ENCODE assay signal across 36 cellular contexts in the genomic region with DNA sequence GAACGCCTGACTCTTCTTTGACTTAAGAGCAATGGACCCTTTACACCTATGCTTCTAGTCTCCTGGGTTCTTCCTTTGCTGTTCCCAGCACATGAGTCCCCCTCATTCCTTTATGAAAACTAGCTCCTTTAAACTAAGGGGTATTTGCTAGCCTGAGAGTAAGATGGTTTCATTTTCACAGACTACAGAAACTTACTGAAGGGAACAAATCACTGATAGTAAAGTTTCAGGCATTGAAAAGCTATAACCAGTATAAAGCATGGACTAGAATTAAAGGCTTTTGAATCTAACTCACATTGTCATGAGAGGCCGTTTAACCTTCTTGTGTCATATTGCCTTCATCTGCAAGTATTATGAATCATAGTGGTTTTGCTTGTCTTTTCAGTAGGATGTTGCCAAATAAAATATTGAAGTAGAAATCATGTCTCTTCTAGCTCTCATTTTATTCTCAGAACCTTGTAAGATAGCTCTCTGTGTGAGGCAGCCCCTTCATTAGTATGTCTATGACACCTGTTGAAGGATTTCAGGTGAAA.
"Had no signal": no experiment of that assay in that cellular context is flagged by ENCODE, and none has a peak within 500 bp of the region (broad histone marks: within the 10 kb centered on the region; RNA-seq: fewer than 3 reads in every experiment).

No MANE protein-coding gene starts in this region.

- DNase-seq: activated B cell treated with CpG ODN at 0.5 μM for 24 hours; activated CD4-positive, alpha-beta T cell treated with anti-CD3 and anti-CD28 coated beads for 48 hours; activated CD4-positive, alpha-beta T cell treated with anti-CD3 and anti-CD28 coated beads, Interleukin-2, amount 50 U/mL, for 1 hour; activated CD4-positive, alpha-beta T cell treated with anti-CD3 and anti-CD28 coated beads, Interleukin-2, amount 50 U/mL, for 48 hours; activated CD8-positive, alpha-beta memory T cell treated with anti-CD3 and anti-CD28 coated beads for 24 hours; activated CD8-positive, alpha-beta T cell treated with anti-CD3 and anti-CD28 coated beads for 36 hours; activated effector memory CD4-positive, alpha-beta T cell treated with Interleukin-2 at 50 U/mL for 16 hours; activated gamma-delta T cell treated with Interleukin-2 at 50 U/mL for 16 hours; activated naive CD4-positive, alpha-beta T cell treated with anti-CD3 and anti-CD28 coated beads for 36 hours; activated naive CD8-positive, alpha-beta T cell treated with anti-CD3 and anti-CD28 coated beads for 36 hours; activated naive CD8-positive, alpha-beta T cell treated with anti-CD3 and anti-CD28 coated beads, Interleukin-2, amount 50 U/mL, for 24 hours; activated T-cell treated with anti-CD3 and anti-CD28 coated beads, Interleukin-2, amount 50 U/mL, for 4 hours; adrenal gland; amygdala; aorta; central memory CD4-positive, alpha-beta T cell; cerebellar nuclear complex; dorsolateral prefrontal cortex; effector memory CD4-positive, alpha-beta T cell; endodermal cell; foreskin fibroblast; head of caudate nucleus; hippocampal formation; T-helper 17 cell; T1000; WERI-Rb-1 had no signal

- H3K4me1 ChIP-seq: adrenal gland, breast epithelium had no signal

- H3K27ac ChIP-seq: adrenal gland, breast epithelium, cardiac muscle cell, coronary artery, dorsolateral prefrontal cortex, epithelial cell of prostate, WERI-Rb-1 had no signal

- ATAC-seq: activated CD4-positive, CD25-positive, alpha-beta regulatory T cell treated with anti-CD3 and anti-CD28 coated beads, Interleukin-2, amount 50 U/mL, for 24 hours; activated CD8-positive, alpha-beta T cell treated with anti-CD3 and anti-CD28 coated beads for 36 hours; activated naive CD8-positive, alpha-beta T cell treated with anti-CD3 and anti-CD28 coated beads, Interleukin-2, amount 50 U/mL, for 24 hours; activated T-cell treated with anti-CD3 and anti-CD28 coated beads, Interleukin-2, amount 50 U/mL, for 4 hours; activated T-helper 17 cell treated with anti-CD3 and anti-CD28 coated beads, Interleukin-2, amount 50 U/mL, for 72 hours; T-helper 17 cell had no signal

- H3K36me3 ChIP-seq: adrenal gland, breast epithelium, cardiac muscle cell, WERI-Rb-1 had no signal

- H3K36me3 Mint-ChIP-seq: activated naive CD4-positive, alpha-beta T cell treated with anti-CD3 and anti-CD28 coated beads, Interleukin-2, amount 50 U/mL, for 24 hours; activated naive CD8-positive, alpha-beta T cell treated with anti-CD3 and anti-CD28 coated beads for 36 hours; brain had no signal

- H3K27me3 ChIP-seq: adrenal gland, breast epithelium, cardiac muscle cell had no signal

- H3K27ac Mint-ChIP-seq: activated B cell treated with CpG ODN at 0.5 μM for 24 hours; activated CD8-positive, alpha-beta T cell treated with anti-CD3 and anti-CD28 coated beads for 36 hours; activated naive CD4-positive, alpha-beta T cell treated with anti-CD3 and anti-CD28 coated beads for 36 hours; activated naive CD4-positive, alpha-beta T cell treated with anti-CD3 and anti-CD28 coated beads, Interleukin-2, amount 50 U/mL, for 24 hours; activated naive CD8-positive, alpha-beta T cell treated with anti-CD3 and anti-CD28 coated beads for 36 hours; activated naive CD8-positive, alpha-beta T cell treated with anti-CD3 and anti-CD28 coated beads, Interleukin-2, amount 50 U/mL, for 24 hours; activated T-helper 17 cell treated with anti-CD3 and anti-CD28 coated beads, Interleukin-2, amount 50 U/mL, for 72 hours; brain; dendritic cell treated with granulocyte-macrophage colony-stimulating factor and Interleukin-4, amounts not matched to agents 40 ng/mL and 50 ng/mL, for 4 days; endodermal cell; T-helper 17 cell; T-helper 2 cell treated with Interferon-gamma antibody and Interleukin-4, amounts not matched to agents 5 μg/mL and 100 μg/mL, for 36 hours had no signal

- H3K4me3 Mint-ChIP-seq: activated B cell treated with CpG ODN at 0.5 μM for 24 hours; activated CD8-positive, alpha-beta T cell treated with anti-CD3 and anti-CD28 coated beads for 36 hours; activated naive CD4-positive, alpha-beta T cell treated with anti-CD3 and anti-CD28 coated beads for 36 hours; activated naive CD4-positive, alpha-beta T cell treated with anti-CD3 and anti-CD28 coated beads, Interleukin-2, amount 50 U/mL, for 24 hours; activated naive CD8-positive, alpha-beta T cell treated with anti-CD3 and anti-CD28 coated beads for 36 hours; activated naive CD8-positive, alpha-beta T cell treated with anti-CD3 and anti-CD28 coated beads, Interleukin-2, amount 50 U/mL, for 24 hours; activated T-cell treated with anti-CD3 and anti-CD28 coated beads, Interleukin-2, amount 50 U/mL, for 4 hours; activated T-helper 17 cell treated with anti-CD3 and anti-CD28 coated beads, Interleukin-2, amount 50 U/mL, for 72 hours; brain; dendritic cell treated with granulocyte-macrophage colony-stimulating factor and Interleukin-4, amounts not matched to agents 40 ng/mL and 50 ng/mL, for 4 days; endodermal cell; T-helper 17 cell; T-helper 2 cell treated with Interferon-gamma antibody and Interleukin-4, amounts not matched to agents 5 μg/mL and 100 μg/mL, for 36 hours had no signal

- H3K9me3 Mint-ChIP-seq: endodermal cell had no signal

- H3K27me3 Mint-ChIP-seq: activated B cell treated with CpG ODN at 0.5 μM for 24 hours; activated CD8-positive, alpha-beta T cell treated with anti-CD3 and anti-CD28 coated beads for 36 hours; activated naive CD8-positive, alpha-beta T cell treated with anti-CD3 and anti-CD28 coated beads, Interleukin-2, amount 50 U/mL, for 24 hours; activated T-helper 17 cell treated with anti-CD3 and anti-CD28 coated beads, Interleukin-2, amount 50 U/mL, for 72 hours; dendritic cell treated with granulocyte-macrophage colony-stimulating factor and Interleukin-4, amounts not matched to agents 40 ng/mL and 50 ng/mL, for 4 days; T-helper 17 cell had no signal

- H3K9me3 ChIP-seq: adrenal gland, breast epithelium had no signal

- H3K4me1 Mint-ChIP-seq: activated B cell treated with CpG ODN at 0.5 μM for 24 hours; activated naive CD4-positive, alpha-beta T cell treated with anti-CD3 and anti-CD28 coated beads, Interleukin-2, amount 50 U/mL, for 24 hours; activated naive CD8-positive, alpha-beta T cell treated with anti-CD3 and anti-CD28 coated beads for 36 hours; activated naive CD8-positive, alpha-beta T cell treated with anti-CD3 and anti-CD28 coated beads, Interleukin-2, amount 50 U/mL, for 24 hours; activated T-helper 17 cell treated with anti-CD3 and anti-CD28 coated beads, Interleukin-2, amount 50 U/mL, for 72 hours; brain; endodermal cell; T-helper 17 cell had no signal

- H3K4me3 ChIP-seq: adrenal gland, breast epithelium, cardiac muscle cell, coronary artery, dorsolateral prefrontal cortex had no signal
